8 cellular contexts compared by ENCODE assay signal in genomic region chr9:32350682-32351081, GRCh38. TPM values are rescaled to one million over a fixed set of nuclear protein-coding genes. Genes with fewer than 3 reads are reported as not detected.
DNase-seq lines count a peak whose midpoint lies in the region; ATAC-seq, FAIRE-seq and TF ChIP-seq lines count a peak whose summit lies in the region.

No MANE protein-coding gene starts in this region.

- H4K20me1 ChIP-seq in neural cell (ENCODE audit: insufficient read depth): no peaks in the 10 kb centered on the region

- TF ChIP-seq CTCF in GM12872 (IDR thresholded peaks at IDR 0.05; ENCODE audit: insufficient read depth, low read depth, low read length) (peak; percentile 22; the same call in 1 of the 3 replicates), brain (conservative IDR thresholded peaks at IDR 0.05) (peak; percentile 64 to 74), neural cell (IDR thresholded peaks at IDR 0.05; ENCODE audit: poor library complexity, severe bottlenecking) (peak; percentile 77)

- H3K36me3 Mint-ChIP-seq in brain: no peaks in the 10 kb centered on the region

- no peak for TF ChIP-seq EP300 in neural cell (conservative IDR thresholded peaks at IDR 0.05; ENCODE audit: poor library complexity, severe bottlenecking)

- H3K79me2 ChIP-seq in neural cell (replicated peaks; ENCODE audit: insufficient read depth, low read length): no peaks in the 10 kb centered on the region

- no peak overlapping the region for H3K9ac ChIP-seq in neural cell (ENCODE audit: low read length)

- no peaks in the 10 kb centered on the region for H3K36me3 ChIP-seq in neural cell (ENCODE audit: insufficient read depth, low read length)

- peak overlapping the region in 2 of 5 experiments; percentile 39 for H3K27ac Mint-ChIP-seq in brain

- H3K9me3 Mint-ChIP-seq in brain: no peaks in the 10 kb centered on the region

- no peak overlapping the region for H3K4me3 Mint-ChIP-seq in brain

- no peaks in the 10 kb centered on the region for H3K27me3 ChIP-seq in neural cell (ENCODE audit: insufficient read depth, low read depth, low read length)

- no peak overlapping the region for H3K27ac ChIP-seq in neural cell (ENCODE audit: low read length)

- no peak overlapping the region for H2AFZ ChIP-seq in neural cell (ENCODE audit: low read depth, low read length)

- H3K4me1 Mint-ChIP-seq in brain: peaks cover 7% of the 10 kb centered on the region

- no peaks in the 10 kb centered on the region for H3K9me2 ChIP-seq in neural cell (ENCODE audit: insufficient read depth, low read length)

- FAIRE-seq in H54 (lab: Jason Lieb, UNC): no peak

- H3K9me3 ChIP-seq in neural cell (ENCODE audit: low read length): no peaks in the 10 kb centered on the region

- DNase-seq in NCI-H1436 (lab: John Stamatoyannopoulos, UW) (peak; percentile 25), H54 (ENCODE audit: insufficient read length, low spot score) (no peak), GDM1 (lab: John Stamatoyannopoulos, UW) (no peak), NCI-H2107 treated with DMSO at 0.1 percent for 48 hours (lab: John Stamatoyannopoulos, UW; ENCODE audit: unreplicated experiment) (no peak)

- H3K4me2 ChIP-seq in neural cell (ENCODE audit: low read length): no peak overlapping the region

- no peak for TF ChIP-seq POLR2A in H54 (IDR thresholded peaks at IDR 0.05; ENCODE audit: low read depth, low read length)

- H3F3A ChIP-seq in neural cell (ENCODE audit: insufficient read depth, low read length, poor library complexity, severe bottlenecking): no peaks in the 10 kb centered on the region

- peak; percentile 86 for TF ChIP-seq RAD21 in neural cell (conservative IDR thresholded peaks at IDR 0.05)

- ATAC-seq in GM18519 (IDR thresholded peaks at IDR 0.05; ENCODE audit: low FRiP score, unreplicated experiment): no peak

- no peak overlapping the region for H3K4me3 ChIP-seq in neural cell (ENCODE audit: low read length)

- H3K27me3 Mint-ChIP-seq in brain: peaks cover 4% of the 10 kb centered on the region

TF ChIP-seq in neural cell, 6 proteins besides CTCF, POLR2A, EP300 and RAD21:
- TF ChIP-seq, protein P1, sequence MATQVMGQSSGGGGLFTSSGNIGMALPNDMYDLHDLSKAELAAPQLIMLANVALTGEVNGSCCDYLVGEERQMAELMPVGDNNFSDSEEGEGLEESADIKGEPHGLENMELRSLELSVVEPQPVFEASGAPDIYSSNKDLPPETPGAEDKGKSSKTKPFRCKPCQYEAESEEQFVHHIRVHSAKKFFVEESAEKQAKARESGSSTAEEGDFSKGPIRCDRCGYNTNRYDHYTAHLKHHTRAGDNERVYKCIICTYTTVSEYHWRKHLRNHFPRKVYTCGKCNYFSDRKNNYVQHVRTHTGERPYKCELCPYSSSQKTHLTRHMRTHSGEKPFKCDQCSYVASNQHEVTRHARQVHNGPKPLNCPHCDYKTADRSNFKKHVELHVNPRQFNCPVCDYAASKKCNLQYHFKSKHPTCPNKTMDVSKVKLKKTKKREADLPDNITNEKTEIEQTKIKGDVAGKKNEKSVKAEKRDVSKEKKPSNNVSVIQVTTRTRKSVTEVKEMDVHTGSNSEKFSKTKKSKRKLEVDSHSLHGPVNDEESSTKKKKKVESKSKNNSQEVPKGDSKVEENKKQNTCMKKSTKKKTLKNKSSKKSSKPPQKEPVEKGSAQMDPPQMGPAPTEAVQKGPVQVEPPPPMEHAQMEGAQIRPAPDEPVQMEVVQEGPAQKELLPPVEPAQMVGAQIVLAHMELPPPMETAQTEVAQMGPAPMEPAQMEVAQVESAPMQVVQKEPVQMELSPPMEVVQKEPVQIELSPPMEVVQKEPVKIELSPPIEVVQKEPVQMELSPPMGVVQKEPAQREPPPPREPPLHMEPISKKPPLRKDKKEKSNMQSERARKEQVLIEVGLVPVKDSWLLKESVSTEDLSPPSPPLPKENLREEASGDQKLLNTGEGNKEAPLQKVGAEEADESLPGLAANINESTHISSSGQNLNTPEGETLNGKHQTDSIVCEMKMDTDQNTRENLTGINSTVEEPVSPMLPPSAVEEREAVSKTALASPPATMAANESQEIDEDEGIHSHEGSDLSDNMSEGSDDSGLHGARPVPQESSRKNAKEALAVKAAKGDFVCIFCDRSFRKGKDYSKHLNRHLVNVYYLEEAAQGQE (IDR thresholded peaks at IDR 0.05; ENCODE audit: borderline replicate concordance): no peak
- TF ChIP-seq SMC3 (conservative IDR thresholded peaks at IDR 0.05; ENCODE audit: poor library complexity) (peak; percentile 72), TAF1 (IDR thresholded peaks at IDR 0.05; ENCODE audit: low read depth) (no peak)

RNA-seq across cellular contexts. Expression of gene ACO1, which starts 33.8 kb away (rescaled TPM):
- 23.3 TPM for polyA plus RNA-seq in brain (ENCODE audit: insufficient read depth, low read depth, low replicate concordance)
- 16.5 and 17.9 TPM in 2 replicates for polyA plus RNA-seq in neural cell
- 22.4 and 23.8 TPM in 2 replicates for polyA minus RNA-seq in neural cell

Comparison
In these comparisons a context has a peak if more than half of its experiments do, and no peak if none do; other contexts are left out.
1. CTCF ChIP-seq: peak in every context shown above with its lines; median percentile 77 in neural cell; 69 in brain; 22 in GM12872.